In genomic region chr5:81638471-81638870, GRCh38 we compare ENCODE assay signal across 18 cellular contexts.
"Had no signal": no experiment of that assay in that cellular context is flagged by ENCODE, and none has a peak within 500 bp of the region (broad histone marks: within the 10 kb centered on the region; RNA-seq: fewer than 3 reads in every experiment).

No MANE protein-coding gene starts in this region.

- H3K4me3 ChIP-seq: breast epithelium, dorsolateral prefrontal cortex, hepatocyte, psoas muscle, right lobe of liver, thyroid gland, uterus had no signal

- H3K4me1 ChIP-seq: breast epithelium, psoas muscle, right lobe of liver, thyroid gland had no signal

- H3K79me2 ChIP-seq: hepatocyte had no signal

- H3K36me3 ChIP-seq: breast epithelium, right lobe of liver, thyroid gland, uterus had no signal

- H3K27ac ChIP-seq: breast epithelium, dorsolateral prefrontal cortex, hepatocyte, psoas muscle, right lobe of liver, thyroid gland, uterus had no signal

- H3K36me3 Mint-ChIP-seq: stimulated activated effector memory CD8-positive, alpha-beta T cell treated with anti-CD3 and anti-CD28 coated beads, Interleukin-12 subunit alpha, Interleukin-12 subunit beta, amount 100 ng/mL, for 72 hours had no signal

- H3K9me3 ChIP-seq: breast epithelium, psoas muscle, right lobe of liver, thyroid gland, uterus had no signal

- H3K4me2 ChIP-seq: hepatocyte had no signal

- H3K27me3 Mint-ChIP-seq: activated naive CD8-positive, alpha-beta T cell treated with anti-CD3 and anti-CD28 coated beads for 36 hours had no signal

- H3K4me3 Mint-ChIP-seq: activated naive CD8-positive, alpha-beta T cell treated with anti-CD3 and anti-CD28 coated beads for 36 hours; activated T-helper 1 cell treated with anti-CD3 and anti-CD28 coated beads, Interleukin-12 subunit alpha, Interleukin-12 subunit beta, Interleukin-2, Interleukin-4 antibody, amounts not matched to agents 30 ng/mL and 10 ng/mL and 1 ng/mL, durations not matched to agents 14 hours and 24 hours and 36 hours; endodermal cell; nephron; stimulated activated effector memory CD8-positive, alpha-beta T cell treated with anti-CD3 and anti-CD28 coated beads, Interleukin-12 subunit alpha, Interleukin-12 subunit beta, amount 100 ng/mL, for 72 hours had no signal

- H3K27ac Mint-ChIP-seq: activated naive CD8-positive, alpha-beta T cell treated with anti-CD3 and anti-CD28 coated beads for 36 hours; activated T-helper 1 cell treated with anti-CD3 and anti-CD28 coated beads, Interleukin-12 subunit alpha, Interleukin-12 subunit beta, Interleukin-2, Interleukin-4 antibody, amounts not matched to agents 30 ng/mL and 10 ng/mL and 1 ng/mL, durations not matched to agents 14 hours and 24 hours and 36 hours; endodermal cell; nephron; stimulated activated effector memory CD8-positive, alpha-beta T cell treated with anti-CD3 and anti-CD28 coated beads, Interleukin-12 subunit alpha, Interleukin-12 subunit beta, amount 100 ng/mL, for 72 hours had no signal

- DNase-seq: activated CD4-positive, CD25-positive, alpha-beta regulatory T cell treated with anti-CD3 and anti-CD28 coated beads, Interleukin-2, amount 50 U/mL, for 72 hours; activated naive CD8-positive, alpha-beta T cell treated with anti-CD3 and anti-CD28 coated beads for 36 hours; dorsolateral prefrontal cortex; endodermal cell; erythroblast; left ventricle myocardium superior; nucleus accumbens; psoas muscle; right lobe of liver; stimulated activated CD4-positive, alpha-beta T cell treated with anti-CD3 and anti-CD28 coated beads, Interleukin-12 subunit alpha, Interleukin-12 subunit beta, amount 100 ng/mL, for 4 hours; stimulated activated CD4-positive, alpha-beta T cell treated with anti-CD3 and anti-CD28 coated beads, Interleukin-2, amount 100 ng/mL, for 24 hours; thyroid gland; uterus had no signal

- H3K27me3 ChIP-seq: breast epithelium, dorsolateral prefrontal cortex, hepatocyte, right lobe of liver, thyroid gland, uterus had no signal

- H2AFZ ChIP-seq: hepatocyte had no signal

- H3K4me1 Mint-ChIP-seq: nephron; stimulated activated effector memory CD8-positive, alpha-beta T cell treated with anti-CD3 and anti-CD28 coated beads, Interleukin-12 subunit alpha, Interleukin-12 subunit beta, amount 100 ng/mL, for 72 hours had no signal

- H3K9me3 Mint-ChIP-seq: activated naive CD8-positive, alpha-beta T cell treated with anti-CD3 and anti-CD28 coated beads for 36 hours; activated T-helper 1 cell treated with anti-CD3 and anti-CD28 coated beads, Interleukin-12 subunit alpha, Interleukin-12 subunit beta, Interleukin-2, Interleukin-4 antibody, amounts not matched to agents 30 ng/mL and 10 ng/mL and 1 ng/mL, durations not matched to agents 14 hours and 24 hours and 36 hours; endodermal cell; nephron; stimulated activated effector memory CD8-positive, alpha-beta T cell treated with anti-CD3 and anti-CD28 coated beads, Interleukin-12 subunit alpha, Interleukin-12 subunit beta, amount 100 ng/mL, for 72 hours had no signal
